In genomic region chr19:54115071-54116063, GRCh38 we compare ENCODE assay signal across 8 cellular contexts. TPM values are rescaled to one million over a fixed set of nuclear protein-coding genes. Genes with fewer than 3 reads are reported as not detected.
DNase-seq lines count a peak whose midpoint lies in the region; ATAC-seq and TF ChIP-seq lines count a peak whose summit lies in the region.

Gene PRPF31, plus strand, starts transcription at chr19:54115754. Its CDS starts 2,525 bp downstream, at chr19:54118279.
Gene TFPT, minus strand, starts transcription at chr19:54115657. Its CDS starts 388 bp downstream, at chr19:54115269.

- peaks cover 6% of the 10 kb centered on the region for H3K36me3 Mint-ChIP-seq in chondrocyte (ENCODE audit: low read depth)

- H3K4me1 Mint-ChIP-seq in chondrocyte (ENCODE audit: low read depth): peaks cover 32% of the 10 kb centered on the region

- ATAC-seq in HG03439 (IDR thresholded peaks at IDR 0.05; ENCODE audit: unreplicated experiment): peak; percentile 79

- peaks cover 3% of the 10 kb centered on the region for H3K36me3 ChIP-seq in kidney epithelial cell (ENCODE audit: control insufficient read depth, insufficient read depth, low read length)

- H3K4me3 ChIP-seq in kidney epithelial cell (ENCODE audit: low read depth, low read length): peak within 1 kb of the TSS; percentile 66

- peak; percentile 72 for TF ChIP-seq POLR2A in GM19193 (IDR thresholded peaks at IDR 0.05; ENCODE audit: extremely low read depth, insufficient read depth, insufficient read length)

- H3K4me3 Mint-ChIP-seq in chondrocyte (ENCODE audit: unreplicated experiment): peak within 1 kb of the TSS; percentile 85

- H3K27me3 ChIP-seq in kidney epithelial cell (ENCODE audit: control insufficient read depth, insufficient read depth, low read length): no peaks in the 10 kb centered on the region

- DNase-seq in AML-193 (lab: John Stamatoyannopoulos, UW): peak; percentile 91 to 96
- DNase-seq in NCI-H510A treated with DMSO at 0.1 percent for 48 hours (lab: John Stamatoyannopoulos, UW): peak; percentile 97
- peak; percentile 89 to 95 for DNase-seq in activated CD4-positive, alpha-beta T cell treated with anti-CD3 and anti-CD28 coated beads for 24 hours (ENCODE audit: low read depth in 2 of 2)
- DNase-seq in chondrocyte (ENCODE audit: low spot score): no peak
- peak; percentile 83 for DNase-seq in kidney epithelial cell (ENCODE audit: low read depth)
- DNase-seq in stimulated activated CD4-positive, alpha-beta T cell treated with anti-CD3 and anti-CD28 coated beads, Interleukin-15, amount 100 ng/mL, for 48 hours (ENCODE audit: low read depth in 2 of 2): peak; percentile 93 to 94

- no peaks in the 10 kb centered on the region for H3K27me3 Mint-ChIP-seq in chondrocyte (ENCODE audit: low read depth)

- peak; percentile 8 for TF ChIP-seq CTCF in chondrocyte (IDR thresholded peaks at IDR 0.05)
- no peak for TF ChIP-seq CTCF in kidney epithelial cell (IDR thresholded peaks at IDR 0.05; ENCODE audit: insufficient read depth, low read length, poor library complexity, severe bottlenecking)

- no peaks in the 10 kb centered on the region for H3K9me3 Mint-ChIP-seq in chondrocyte (ENCODE audit: low read depth)

- H3K27ac Mint-ChIP-seq in chondrocyte (ENCODE audit: unreplicated experiment): peak within 1 kb of the TSS; percentile 96

RNA-seq across cellular contexts. Expression of gene PRPF31, which starts in this region (rescaled TPM):
- total RNA-seq in chondrocyte: 45.8 to 62.5 TPM (median 45.9 TPM) in 3 replicates
- total RNA-seq in kidney epithelial cell: 56.8 and 68.3 TPM in 2 replicates

RNA-seq across cellular contexts. Expression of gene TFPT, which starts in this region (rescaled TPM):
- total RNA-seq in chondrocyte (23.3 to 28.5 TPM (median 28.0 TPM) in 3 replicates), kidney epithelial cell (28.2 and 31.0 TPM in 2 replicates)
